8 cellular contexts compared by ENCODE assay signal in the genomic region with DNA sequence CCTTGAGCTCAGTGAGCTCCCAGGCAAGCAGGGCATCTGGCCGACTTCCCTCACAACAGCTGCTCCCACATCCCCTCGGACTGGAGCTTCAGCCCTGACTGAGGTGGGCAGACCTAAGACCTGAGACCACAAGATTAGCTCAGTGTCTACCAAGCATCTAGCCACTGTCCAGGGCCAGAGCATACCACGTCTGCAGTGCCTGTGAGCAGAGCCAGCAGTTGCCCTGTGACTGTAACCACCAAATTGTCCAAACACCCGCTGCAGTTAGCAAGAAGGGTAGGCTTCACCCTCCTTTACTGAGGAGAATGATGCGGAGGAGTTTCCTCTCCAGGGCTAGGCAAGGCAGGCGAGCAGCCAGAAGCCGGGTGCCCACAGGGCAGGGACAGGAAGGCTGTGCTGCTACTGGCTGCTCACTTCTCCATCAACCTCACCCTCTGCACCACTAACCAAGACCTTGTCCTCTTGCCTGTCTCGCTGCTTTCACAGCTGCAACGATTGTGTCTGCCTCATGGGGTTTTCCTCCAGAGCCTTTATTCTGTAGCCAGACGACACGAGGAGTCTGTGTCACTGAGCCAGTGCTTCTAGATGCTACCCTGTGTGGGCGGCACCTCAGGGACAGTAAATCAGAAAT. TPM values are rescaled to one million over a fixed set of nuclear protein-coding genes. Genes with fewer than 3 reads are reported as not detected.
DNase-seq lines count a peak whose midpoint lies in the region; ATAC-seq and TF ChIP-seq lines count a peak whose summit lies in the region.

No MANE protein-coding gene starts in this region.

- WGBS in heart right ventricle, 2 donors: 51 to 57% methylated on average over 12 of the region's 12 CpGs

- no peak overlapping the region for H3K4me3 ChIP-seq in heart right ventricle

- no peaks in the 10 kb centered on the region for H3K9me3 ChIP-seq in heart right ventricle

- peak; percentile 61 for DNase-seq in activated CD8-positive, alpha-beta T cell treated with anti-CD3 and anti-CD28 coated beads, Interleukin-2, amount 10 ng/mL, durations not matched to agents 7 days and 5 days
- DNase-seq in heart right ventricle (no peak), NCI-H1105 treated with DMSO at 0.1 percent for 48 hours (lab: John Stamatoyannopoulos, UW) (no peak), erythroblast (lab: John Stamatoyannopoulos, UW) (no peak)
- DNase-seq in stimulated activated CD8-positive, alpha-beta memory T cell treated with anti-CD3 and anti-CD28 coated beads, Interleukin-7, amount 100 ng/mL, for 24 hours (ENCODE audit: low read depth): peak; percentile 12

- H3K4me1 ChIP-seq in heart right ventricle: peaks cover 0 to 36% (median 10%) of the 10 kb centered on the region in 9 donors

- POLR2A ChIA-PET in activated CD8-positive, alpha-beta T cell treated with anti-CD3 and anti-CD28 coated beads, Interleukin-2, amount 10 ng/mL, durations not matched to agents 7 days and 5 days (lab: Charles Lee): interaction anchor here (0.5 to 1.6 kb wide), 3 partner anchors 18 to 100 kb away, joined by 3 to 8 read pairs (median 4); a partner anchor contains a TSS

- H3K9me3 Mint-ChIP-seq in activated CD8-positive, alpha-beta T cell treated with anti-CD3 and anti-CD28 coated beads, Interleukin-2, amount 10 ng/mL, durations not matched to agents 7 days and 5 days (ENCODE audit: insufficient read depth): no peaks in the 10 kb centered on the region

- TF ChIP-seq CTCF in heart right ventricle (IDR thresholded peaks at IDR 0.05): no peak

- H3K27ac Mint-ChIP-seq in activated CD8-positive, alpha-beta T cell treated with anti-CD3 and anti-CD28 coated beads, Interleukin-2, amount 10 ng/mL, durations not matched to agents 7 days and 5 days: peak overlapping the region; percentile 87

- peak overlapping the region in 4 of 10 donors; percentile 6 to 17 (median 14) for H3K27ac ChIP-seq in heart right ventricle

- TF ChIP-seq POLR2A in erythroblast (IDR thresholded peaks at IDR 0.05; ENCODE audit: low read length): no peak

- H3K27me3 Mint-ChIP-seq in activated CD8-positive, alpha-beta T cell treated with anti-CD3 and anti-CD28 coated beads, Interleukin-2, amount 10 ng/mL, durations not matched to agents 7 days and 5 days (ENCODE audit: low read depth): no peaks in the 10 kb centered on the region

- H3K4me3 Mint-ChIP-seq in activated CD8-positive, alpha-beta T cell treated with anti-CD3 and anti-CD28 coated beads, Interleukin-2, amount 10 ng/mL, durations not matched to agents 7 days and 5 days: peak overlapping the region; percentile 30

- peaks cover 0 to 79% (median 54%) of the 10 kb centered on the region in 9 donors for H3K36me3 ChIP-seq in heart right ventricle

- H3K27me3 ChIP-seq in heart right ventricle: no peaks in the 10 kb centered on the region

- intact Hi-C loops in heart right ventricle (cut with DNase I): loop anchor here in 1 of 10 donors (10.0 kb wide), 1 partner anchor 245 kb away; no protein-coding TSS in a partner anchor

- H3K36me3 Mint-ChIP-seq in activated CD8-positive, alpha-beta T cell treated with anti-CD3 and anti-CD28 coated beads, Interleukin-2, amount 10 ng/mL, durations not matched to agents 7 days and 5 days (ENCODE audit: low read depth): peaks cover 53% of the 10 kb centered on the region

- peaks cover 46% of the 10 kb centered on the region for H3K4me1 Mint-ChIP-seq in activated CD8-positive, alpha-beta T cell treated with anti-CD3 and anti-CD28 coated beads, Interleukin-2, amount 10 ng/mL, durations not matched to agents 7 days and 5 days (ENCODE audit: low read depth)

- CTCF ChIA-PET in activated CD8-positive, alpha-beta T cell treated with anti-CD3 and anti-CD28 coated beads, Interleukin-2, amount 10 ng/mL, durations not matched to agents 7 days and 5 days (lab: Charles Lee): interaction anchor here (0.6 to 1.8 kb wide), 10 partner anchors 10 to 831 kb away, joined by 3 to 17 read pairs (median 4); a partner anchor contains a TSS

- ATAC-seq in HG02759 (IDR thresholded peaks at IDR 0.05; ENCODE audit: unreplicated experiment): peak; percentile 63
- peak; percentile 80 for ATAC-seq in activated CD8-positive, alpha-beta T cell treated with anti-CD3 and anti-CD28 coated beads, Interleukin-2, amount 10 ng/mL, durations not matched to agents 7 days and 5 days
- peak in 5 of 8 donors; percentile 3 to 25 (median 10) for ATAC-seq in heart right ventricle
- no peak for ATAC-seq in GM18511 (IDR thresholded peaks at IDR 0.05; ENCODE audit: unreplicated experiment)
- ATAC-seq in GM21528 (IDR thresholded peaks at IDR 0.05; ENCODE audit: low FRiP score, unreplicated experiment): no peak

RNA-seq across cellular contexts. Expression of a gene that starts 53.9 kb away (rescaled TPM):
- total RNA-seq in activated CD8-positive, alpha-beta T cell treated with anti-CD3 and anti-CD28 coated beads, Interleukin-2, amount 10 ng/mL, durations not matched to agents 7 days and 5 days: 10 to 100 TPM; 53.0 to 64.3 TPM
- 10 to 100 TPM; 28.9 to 42.6 (median 34.5) TPM for total RNA-seq in heart right ventricle
- polyA plus RNA-seq in heart right ventricle: 10 to 100 TPM; 36.0 to 54.6 TPM

Comparison
In these comparisons a context has a peak if more than half of its experiments do, and no peak if none do; other contexts are left out.
1. ATAC-seq: peak in HG02759 (single experiment), activated CD8-positive, alpha-beta T cell treated with anti-CD3 and anti-CD28 coated beads, Interleukin-2, amount 10 ng/mL, durations not matched to agents 7 days and 5 days (single experiment) and heart right ventricle (5 of 8); none in GM18511 (single experiment) and GM21528 (single experiment).
2. DNase-seq: peak in activated CD8-positive, alpha-beta T cell treated with anti-CD3 and anti-CD28 coated beads, Interleukin-2, amount 10 ng/mL, durations not matched to agents 7 days and 5 days (single experiment) and stimulated activated CD8-positive, alpha-beta memory T cell treated with anti-CD3 and anti-CD28 coated beads, Interleukin-7, amount 100 ng/mL, for 24 hours (single experiment); none in heart right ventricle (0 of 2), NCI-H1105 treated with DMSO at 0.1 percent for 48 hours (single experiment) and erythroblast (0 of 2).